Comparison of ENCODE assay signal across 11 cellular contexts in the genomic region with DNA sequence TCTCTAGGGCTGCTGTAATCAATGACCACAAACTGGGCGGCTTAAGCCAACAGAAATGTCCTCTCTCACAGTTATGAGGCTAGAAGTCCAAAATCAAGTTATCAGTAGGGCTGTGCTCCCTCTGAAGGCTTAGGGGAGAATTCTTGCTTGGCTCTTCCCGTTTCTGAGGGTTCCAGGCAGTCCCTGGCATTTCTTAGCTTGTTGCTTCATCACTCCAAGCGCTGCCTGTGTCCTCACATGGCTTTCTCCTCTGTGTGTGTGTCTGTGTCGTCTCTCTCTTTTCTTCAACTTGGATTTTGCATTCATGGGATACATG. TPM values are rescaled to one million over a fixed set of nuclear protein-coding genes. Genes with fewer than 3 reads are reported as not detected.
DNase-seq lines count a peak whose midpoint lies in the region; TF ChIP-seq lines count a peak whose summit lies in the region.
"Had no signal": no experiment of that assay in that cellular context is flagged by ENCODE, and none has a peak within 500 bp of the region (broad histone marks: within the 10 kb centered on the region; RNA-seq: fewer than 3 reads in every experiment).

No MANE protein-coding gene starts in this region.

- no peaks in the 10 kb centered on the region for H3K9me3 ChIP-seq in WERI-Rb-1 (ENCODE audit: severe bottlenecking)
- H3K9me3 ChIP-seq: BE2C had no signal

- CTCF ChIA-PET in AG04449 (lab: Yijun Ruan, JAX): interaction anchor here (1.0 to 1.1 kb wide), 2 partner anchors 15 to 17 kb away, joined by 3 to 5 read pairs; no protein-coding TSS in a partner anchor

- TF ChIP-seq CTCF in AG04449 (IDR thresholded peaks at IDR 0.05; ENCODE audit: insufficient read depth, low read length, missing control alignments): peak; percentile 34
- no peak for TF ChIP-seq CTCF in WERI-Rb-1 (IDR thresholded peaks at IDR 0.05; ENCODE audit: low read depth, low read length)

- no peaks in the 10 kb centered on the region for H3K27me3 ChIP-seq in WERI-Rb-1 (ENCODE audit: insufficient read depth, low read depth, severe bottlenecking)
- H3K27me3 ChIP-seq: BE2C had no signal

- no peaks in the 10 kb centered on the region for H3K36me3 ChIP-seq in WERI-Rb-1
- H3K36me3 ChIP-seq: BE2C had no signal

- DNase-seq in AG04449 (ENCODE audit: low read depth, low spot score): no peak
- DNase-seq in MV-4-11 (lab: John Stamatoyannopoulos, UW): peak; percentile 43
- DNase-seq in fibroblast of gingiva (ENCODE audit: low read depth): peak; percentile 97
- DNase-seq in mucosa of gallbladder (ENCODE audit: low spot score): peak; percentile 45
- no peak for DNase-seq in epidermal melanocyte (ENCODE audit: insufficient read length, low spot score)
- no peak for DNase-seq in T1000 (lab: John Stamatoyannopoulos, UW)
- no peak for DNase-seq in GOT3 (lab: John Stamatoyannopoulos, UW)
- no peak for DNase-seq in WERI-Rb-1
- DNase-seq: BE2C, KBM-7, NCI-H510A had no signal

- H3K4me3 ChIP-seq in AG04449 (ENCODE audit: low read depth, low read length) (no peak overlapping the region), WERI-Rb-1 (ENCODE audit: low read depth, low read length) (no peak overlapping the region)

- POLR2A ChIA-PET in AG04449 (lab: Yijun Ruan, JAX): no interaction called here

- no peak overlapping the region for H3K27ac ChIP-seq in WERI-Rb-1

RNA-seq across cellular contexts. Expression of gene CDC42EP4, which starts 13.7 kb away (rescaled TPM):
- total RNA-seq in mucosa of gallbladder: 77.6 TPM

Comparison
In these comparisons a context has a peak if more than half of its experiments do, and no peak if none do; other contexts are left out.
1. DNase-seq: peak in MV-4-11 (single experiment), fibroblast of gingiva (single experiment) and mucosa of gallbladder (single experiment); none in AG04449 (single experiment), epidermal melanocyte (single experiment), T1000 (single experiment), GOT3 (single experiment) and WERI-Rb-1 (single experiment).